1 cellular context compared by ENCODE assay signal in genomic region chr17:78746263-78746948, GRCh38.
TF ChIP-seq lines count a peak whose summit lies in the region.

No MANE protein-coding gene starts in this region.

TF ChIP-seq in H1, 55 proteins besides CTCF, POLR2A, EP300 and RAD21:
- TF ChIP-seq CEBPB (IDR thresholded peaks at IDR 0.05; ENCODE audit: low read depth, low read length) = peak; percentile 93
- no peak for TF ChIP-seq KDM1A (IDR thresholded peaks at IDR 0.05; ENCODE audit: borderline replicate concordance, low read length)
